Comparison of ENCODE assay signal across 1 cellular context in the genomic region with DNA sequence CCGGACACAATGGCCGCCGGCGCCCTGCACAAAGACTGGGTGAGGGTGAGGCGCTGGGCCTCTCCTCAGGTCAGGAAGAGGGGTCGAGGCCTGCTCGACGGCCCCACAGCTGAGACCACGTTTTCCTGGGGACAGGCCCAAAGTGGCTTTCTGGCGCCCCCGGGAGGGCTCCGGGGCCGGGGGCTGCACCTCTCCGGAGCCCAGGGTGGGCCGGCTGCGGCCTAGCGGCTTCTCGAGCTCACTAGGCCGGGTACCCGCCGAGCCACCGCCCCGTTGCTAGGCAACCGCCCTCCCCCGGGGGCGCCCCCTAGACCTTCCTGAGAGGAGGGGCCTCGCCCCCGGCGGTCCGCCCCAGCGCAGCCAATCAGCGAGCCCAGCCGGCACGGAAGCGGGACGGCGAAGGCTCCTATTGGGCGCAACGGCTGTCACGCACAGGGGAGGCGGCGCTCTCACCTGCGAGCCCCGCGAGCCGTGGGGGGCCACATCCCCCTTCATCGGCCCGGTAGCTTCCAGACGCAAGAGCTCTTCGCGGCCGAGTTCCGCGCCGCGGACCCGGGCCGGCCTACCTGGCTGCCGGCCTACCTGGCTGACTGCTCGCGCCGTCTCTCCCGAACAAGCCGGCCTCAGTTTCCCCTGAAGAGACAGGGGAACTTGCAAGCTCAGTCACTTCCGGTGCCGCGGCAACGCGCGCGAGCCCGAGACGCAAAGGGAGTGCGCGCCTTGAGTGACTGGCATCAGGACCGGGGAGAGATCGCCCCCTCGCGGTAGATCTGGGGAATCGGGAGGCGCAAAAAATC.
TF ChIP-seq lines count a peak whose summit lies in the region.

No MANE protein-coding gene starts in this region.

TF ChIP-seq in HEK293, 187 proteins besides CTCF, POLR2A, EP300 and RAD21 (continued from another document and continues in another):
- TF ChIP-seq, protein P1, sequence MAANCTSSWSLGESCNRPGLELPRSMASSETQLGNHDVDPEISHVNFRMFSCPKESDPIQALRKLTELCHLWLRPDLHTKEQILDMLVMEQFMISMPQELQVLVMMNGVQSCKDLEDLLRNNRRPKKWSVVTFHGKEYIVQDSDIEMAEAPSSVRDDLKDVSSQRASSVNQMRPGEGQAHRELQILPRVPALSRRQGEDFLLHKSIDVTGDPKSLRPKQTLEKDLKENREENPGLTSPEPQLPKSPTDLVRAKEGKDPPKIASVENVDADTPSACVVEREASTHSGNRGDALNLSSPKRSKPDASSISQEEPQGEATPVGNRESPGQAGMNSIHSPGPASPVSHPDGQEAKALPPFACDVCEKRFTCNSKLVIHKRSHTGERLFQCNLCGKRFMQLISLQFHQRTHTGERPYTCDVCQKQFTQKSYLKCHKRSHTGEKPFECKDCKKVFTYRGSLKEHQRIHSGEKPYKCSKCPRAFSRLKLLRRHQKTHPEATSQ (tag by site-specific recombination; IDR thresholded peaks at IDR 0.05), result peak; percentile 62; the same call in 1 of the 2 replicates
- peak; percentile 63; the same call in 1 of the 2 replicates for TF ChIP-seq ZNF324 (tag by site-specific recombination; IDR thresholded peaks at IDR 0.05)
- TF ChIP-seq OVOL3 (tag by site-specific recombination; IDR thresholded peaks at IDR 0.05), result 0 out of 2 replicates have a peak, but pooled peaks have one; percentile 34
- TF ChIP-seq ZSCAN30 (tag by site-specific recombination; IDR thresholded peaks at IDR 0.05), result peak; percentile 81
- TF ChIP-seq, protein P2, sequence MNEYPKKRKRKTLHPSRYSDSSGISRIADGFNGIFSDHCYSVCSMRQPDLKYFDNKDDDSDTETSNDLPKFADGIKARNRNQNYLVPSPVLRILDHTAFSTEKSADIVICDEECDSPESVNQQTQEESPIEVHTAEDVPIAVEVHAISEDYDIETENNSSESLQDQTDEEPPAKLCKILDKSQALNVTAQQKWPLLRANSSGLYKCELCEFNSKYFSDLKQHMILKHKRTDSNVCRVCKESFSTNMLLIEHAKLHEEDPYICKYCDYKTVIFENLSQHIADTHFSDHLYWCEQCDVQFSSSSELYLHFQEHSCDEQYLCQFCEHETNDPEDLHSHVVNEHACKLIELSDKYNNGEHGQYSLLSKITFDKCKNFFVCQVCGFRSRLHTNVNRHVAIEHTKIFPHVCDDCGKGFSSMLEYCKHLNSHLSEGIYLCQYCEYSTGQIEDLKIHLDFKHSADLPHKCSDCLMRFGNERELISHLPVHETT (tag by site-specific recombination; IDR thresholded peaks at IDR 0.05), result peak; percentile 54
- TF ChIP-seq, protein P3, sequence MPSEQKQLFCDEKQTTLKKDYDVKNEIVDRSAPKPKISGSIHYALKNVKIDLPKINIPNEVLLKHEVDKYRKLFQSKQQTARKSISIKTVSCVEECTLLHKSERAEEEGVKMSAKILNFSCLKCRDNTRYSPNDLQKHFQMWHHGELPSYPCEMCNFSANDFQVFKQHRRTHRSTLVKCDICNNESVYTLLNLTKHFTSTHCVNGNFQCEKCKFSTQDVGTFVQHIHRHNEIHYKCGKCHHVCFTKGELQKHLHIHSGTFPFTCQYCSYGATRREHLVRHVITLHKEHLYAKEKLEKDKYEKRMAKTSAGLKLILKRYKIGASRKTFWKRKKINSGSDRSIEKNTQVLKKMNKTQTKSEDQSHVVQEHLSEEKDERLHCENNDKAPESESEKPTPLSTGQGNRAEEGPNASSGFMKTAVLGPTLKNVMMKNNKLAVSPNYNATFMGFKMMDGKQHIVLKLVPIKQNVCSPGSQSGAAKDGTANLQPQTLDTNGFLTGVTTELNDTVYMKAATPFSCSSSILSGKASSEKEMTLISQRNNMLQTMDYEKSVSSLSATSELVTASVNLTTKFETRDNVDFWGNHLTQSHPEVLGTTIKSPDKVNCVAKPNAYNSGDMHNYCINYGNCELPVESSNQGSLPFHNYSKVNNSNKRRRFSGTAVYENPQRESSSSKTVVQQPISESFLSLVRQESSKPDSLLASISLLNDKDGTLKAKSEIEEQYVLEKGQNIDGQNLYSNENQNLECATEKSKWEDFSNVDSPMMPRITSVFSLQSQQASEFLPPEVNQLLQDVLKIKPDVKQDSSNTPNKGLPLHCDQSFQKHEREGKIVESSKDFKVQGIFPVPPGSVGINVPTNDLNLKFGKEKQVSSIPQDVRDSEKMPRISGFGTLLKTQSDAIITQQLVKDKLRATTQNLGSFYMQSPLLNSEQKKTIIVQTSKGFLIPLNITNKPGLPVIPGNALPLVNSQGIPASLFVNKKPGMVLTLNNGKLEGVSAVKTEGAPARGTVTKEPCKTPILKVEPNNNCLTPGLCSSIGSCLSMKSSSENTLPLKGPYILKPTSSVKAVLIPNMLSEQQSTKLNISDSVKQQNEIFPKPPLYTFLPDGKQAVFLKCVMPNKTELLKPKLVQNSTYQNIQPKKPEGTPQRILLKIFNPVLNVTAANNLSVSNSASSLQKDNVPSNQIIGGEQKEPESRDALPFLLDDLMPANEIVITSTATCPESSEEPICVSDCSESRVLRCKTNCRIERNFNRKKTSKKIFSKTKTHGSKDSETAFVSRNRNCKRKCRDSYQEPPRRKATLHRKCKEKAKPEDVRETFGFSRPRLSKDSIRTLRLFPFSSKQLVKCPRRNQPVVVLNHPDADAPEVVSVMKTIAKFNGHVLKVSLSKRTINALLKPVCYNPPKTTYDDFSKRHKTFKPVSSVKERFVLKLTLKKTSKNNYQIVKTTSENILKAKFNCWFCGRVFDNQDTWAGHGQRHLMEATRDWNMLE (tag by site-specific recombination; conservative IDR thresholded peaks at IDR 0.05; ENCODE audit: low read depth), result peak; percentile 56
- peak; percentile 67 for TF ChIP-seq OSR2 (tag by site-specific recombination; IDR thresholded peaks at IDR 0.05)
- TF ChIP-seq, protein P4, sequence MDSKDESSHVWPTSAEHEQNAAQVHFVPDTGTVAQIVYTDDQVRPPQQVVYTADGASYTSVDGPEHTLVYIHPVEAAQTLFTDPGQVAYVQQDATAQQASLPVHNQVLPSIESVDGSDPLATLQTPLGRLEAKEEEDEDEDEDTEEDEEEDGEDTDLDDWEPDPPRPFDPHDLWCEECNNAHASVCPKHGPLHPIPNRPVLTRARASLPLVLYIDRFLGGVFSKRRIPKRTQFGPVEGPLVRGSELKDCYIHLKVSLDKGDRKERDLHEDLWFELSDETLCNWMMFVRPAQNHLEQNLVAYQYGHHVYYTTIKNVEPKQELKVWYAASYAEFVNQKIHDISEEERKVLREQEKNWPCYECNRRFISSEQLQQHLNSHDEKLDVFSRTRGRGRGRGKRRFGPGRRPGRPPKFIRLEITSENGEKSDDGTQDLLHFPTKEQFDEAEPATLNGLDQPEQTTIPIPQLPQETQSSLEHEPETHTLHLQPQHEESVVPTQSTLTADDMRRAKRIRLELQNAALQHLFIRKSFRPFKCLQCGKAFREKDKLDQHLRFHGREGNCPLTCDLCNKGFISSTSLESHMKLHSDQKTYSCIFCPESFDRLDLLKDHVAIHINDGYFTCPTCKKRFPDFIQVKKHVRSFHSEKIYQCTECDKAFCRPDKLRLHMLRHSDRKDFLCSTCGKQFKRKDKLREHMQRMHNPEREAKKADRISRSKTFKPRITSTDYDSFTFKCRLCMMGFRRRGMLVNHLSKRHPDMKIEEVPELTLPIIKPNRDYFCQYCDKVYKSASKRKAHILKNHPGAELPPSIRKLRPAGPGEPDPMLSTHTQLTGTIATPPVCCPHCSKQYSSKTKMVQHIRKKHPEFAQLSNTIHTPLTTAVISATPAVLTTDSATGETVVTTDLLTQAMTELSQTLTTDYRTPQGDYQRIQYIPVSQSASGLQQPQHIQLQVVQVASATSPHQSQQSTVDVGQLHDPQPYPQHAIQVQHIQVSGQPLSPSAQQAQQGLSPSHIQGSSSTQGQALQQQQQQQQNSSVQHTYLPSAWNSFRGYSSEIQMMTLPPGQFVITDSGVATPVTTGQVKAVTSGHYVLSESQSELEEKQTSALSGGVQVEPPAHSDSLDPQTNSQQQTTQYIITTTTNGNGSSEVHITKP (tag by site-specific recombination; IDR thresholded peaks at IDR 0.05), result peak; percentile 44
- TF ChIP-seq, protein P5, sequence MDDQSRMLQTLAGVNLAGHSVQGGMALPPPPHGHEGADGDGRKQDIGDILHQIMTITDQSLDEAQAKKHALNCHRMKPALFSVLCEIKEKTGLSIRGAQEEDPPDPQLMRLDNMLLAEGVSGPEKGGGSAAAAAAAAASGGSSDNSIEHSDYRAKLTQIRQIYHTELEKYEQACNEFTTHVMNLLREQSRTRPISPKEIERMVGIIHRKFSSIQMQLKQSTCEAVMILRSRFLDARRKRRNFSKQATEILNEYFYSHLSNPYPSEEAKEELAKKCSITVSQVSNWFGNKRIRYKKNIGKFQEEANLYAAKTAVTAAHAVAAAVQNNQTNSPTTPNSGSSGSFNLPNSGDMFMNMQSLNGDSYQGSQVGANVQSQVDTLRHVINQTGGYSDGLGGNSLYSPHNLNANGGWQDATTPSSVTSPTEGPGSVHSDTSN (CRISPR knock-in tag; IDR thresholded peaks at IDR 0.05), result peak; percentile 98
- TF ChIP-seq ZBTB7A (tag by site-specific recombination; IDR thresholded peaks at IDR 0.05; ENCODE audit: low read depth), result peak; percentile 90
- TF ChIP-seq ZNF341 (tag by site-specific recombination; IDR thresholded peaks at IDR 0.05; ENCODE audit: low read depth), result peak; percentile 72
- TF ChIP-seq ZNF664 (tag by site-specific recombination; IDR thresholded peaks at IDR 0.05), result no peak
- TF ChIP-seq, protein P6, sequence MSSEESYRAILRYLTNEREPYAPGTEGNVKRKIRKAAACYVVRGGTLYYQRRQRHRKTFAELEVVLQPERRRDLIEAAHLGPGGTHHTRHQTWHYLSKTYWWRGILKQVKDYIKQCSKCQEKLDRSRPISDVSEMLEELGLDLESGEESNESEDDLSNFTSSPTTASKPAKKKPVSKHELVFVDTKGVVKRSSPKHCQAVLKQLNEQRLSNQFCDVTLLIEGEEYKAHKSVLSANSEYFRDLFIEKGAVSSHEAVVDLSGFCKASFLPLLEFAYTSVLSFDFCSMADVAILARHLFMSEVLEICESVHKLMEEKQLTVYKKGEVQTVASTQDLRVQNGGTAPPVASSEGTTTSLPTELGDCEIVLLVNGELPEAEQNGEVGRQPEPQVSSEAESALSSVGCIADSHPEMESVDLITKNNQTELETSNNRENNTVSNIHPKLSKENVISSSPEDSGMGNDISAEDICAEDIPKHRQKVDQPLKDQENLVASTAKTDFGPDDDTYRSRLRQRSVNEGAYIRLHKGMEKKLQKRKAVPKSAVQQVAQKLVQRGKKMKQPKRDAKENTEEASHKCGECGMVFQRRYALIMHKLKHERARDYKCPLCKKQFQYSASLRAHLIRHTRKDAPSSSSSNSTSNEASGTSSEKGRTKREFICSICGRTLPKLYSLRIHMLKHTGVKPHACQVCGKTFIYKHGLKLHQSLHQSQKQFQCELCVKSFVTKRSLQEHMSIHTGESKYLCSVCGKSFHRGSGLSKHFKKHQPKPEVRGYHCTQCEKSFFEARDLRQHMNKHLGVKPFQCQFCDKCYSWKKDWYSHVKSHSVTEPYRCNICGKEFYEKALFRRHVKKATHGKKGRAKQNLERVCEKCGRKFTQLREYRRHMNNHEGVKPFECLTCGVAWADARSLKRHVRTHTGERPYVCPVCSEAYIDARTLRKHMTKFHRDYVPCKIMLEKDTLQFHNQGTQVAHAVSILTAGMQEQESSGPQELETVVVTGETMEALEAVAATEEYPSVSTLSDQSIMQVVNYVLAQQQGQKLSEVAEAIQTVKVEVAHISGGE (tag by site-specific recombination; conservative IDR thresholded peaks at IDR 0.05; ENCODE audit: low read depth), result peak; percentile 81
- TF ChIP-seq, protein P7, sequence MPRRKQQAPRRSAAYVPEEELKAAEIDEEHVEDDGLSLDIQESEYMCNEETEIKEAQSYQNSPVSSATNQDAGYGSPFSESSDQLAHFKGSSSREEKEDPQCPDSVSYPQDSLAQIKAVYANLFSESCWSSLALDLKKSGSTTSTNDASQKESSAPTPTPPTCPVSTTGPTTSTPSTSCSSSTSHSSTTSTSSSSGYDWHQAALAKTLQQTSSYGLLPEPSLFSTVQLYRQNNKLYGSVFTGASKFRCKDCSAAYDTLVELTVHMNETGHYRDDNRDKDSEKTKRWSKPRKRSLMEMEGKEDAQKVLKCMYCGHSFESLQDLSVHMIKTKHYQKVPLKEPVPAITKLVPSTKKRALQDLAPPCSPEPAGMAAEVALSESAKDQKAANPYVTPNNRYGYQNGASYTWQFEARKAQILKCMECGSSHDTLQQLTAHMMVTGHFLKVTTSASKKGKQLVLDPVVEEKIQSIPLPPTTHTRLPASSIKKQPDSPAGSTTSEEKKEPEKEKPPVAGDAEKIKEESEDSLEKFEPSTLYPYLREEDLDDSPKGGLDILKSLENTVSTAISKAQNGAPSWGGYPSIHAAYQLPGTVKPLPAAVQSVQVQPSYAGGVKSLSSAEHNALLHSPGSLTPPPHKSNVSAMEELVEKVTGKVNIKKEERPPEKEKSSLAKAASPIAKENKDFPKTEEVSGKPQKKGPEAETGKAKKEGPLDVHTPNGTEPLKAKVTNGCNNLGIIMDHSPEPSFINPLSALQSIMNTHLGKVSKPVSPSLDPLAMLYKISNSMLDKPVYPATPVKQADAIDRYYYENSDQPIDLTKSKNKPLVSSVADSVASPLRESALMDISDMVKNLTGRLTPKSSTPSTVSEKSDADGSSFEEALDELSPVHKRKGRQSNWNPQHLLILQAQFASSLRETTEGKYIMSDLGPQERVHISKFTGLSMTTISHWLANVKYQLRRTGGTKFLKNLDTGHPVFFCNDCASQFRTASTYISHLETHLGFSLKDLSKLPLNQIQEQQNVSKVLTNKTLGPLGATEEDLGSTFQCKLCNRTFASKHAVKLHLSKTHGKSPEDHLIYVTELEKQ (tag by site-specific recombination; IDR thresholded peaks at IDR 0.05; ENCODE audit: borderline replicate concordance), result no peak
- no peak for TF ChIP-seq ZNF585B (tag by site-specific recombination; IDR thresholded peaks at IDR 0.05)
- no peak for TF ChIP-seq ZSCAN16 (tag by site-specific recombination; IDR thresholded peaks at IDR 0.05)
- peak; percentile 57; the same call in 1 of the 2 replicates for TF ChIP-seq ZBTB17 (tag by site-specific recombination; IDR thresholded peaks at IDR 0.05)
- TF ChIP-seq, protein P8, sequence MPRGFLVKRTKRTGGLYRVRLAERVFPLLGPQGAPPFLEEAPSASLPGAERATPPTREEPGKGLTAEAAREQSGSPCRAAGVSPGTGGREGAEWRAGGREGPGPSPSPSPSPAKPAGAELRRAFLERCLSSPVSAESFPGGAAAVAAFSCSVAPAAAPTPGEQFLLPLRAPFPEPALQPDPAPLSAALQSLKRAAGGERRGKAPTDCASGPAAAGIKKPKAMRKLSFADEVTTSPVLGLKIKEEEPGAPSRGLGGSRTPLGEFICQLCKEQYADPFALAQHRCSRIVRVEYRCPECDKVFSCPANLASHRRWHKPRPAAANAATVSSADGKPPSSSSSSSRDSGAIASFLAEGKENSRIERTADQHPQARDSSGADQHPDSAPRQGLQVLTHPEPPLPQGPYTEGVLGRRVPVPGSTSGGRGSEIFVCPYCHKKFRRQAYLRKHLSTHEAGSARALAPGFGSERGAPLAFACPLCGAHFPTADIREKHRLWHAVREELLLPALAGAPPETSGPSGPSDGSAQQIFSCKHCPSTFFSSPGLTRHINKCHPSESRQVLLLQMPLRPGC (tag by site-specific recombination; IDR thresholded peaks at IDR 0.05), result 0 out of 2 replicates have a peak, but pooled peaks have one; percentile 14
- 0 out of 2 replicates have a peak, but pooled peaks have one; percentile 19 for TF ChIP-seq ZNF366 (tag by site-specific recombination; conservative IDR thresholded peaks at IDR 0.05)
- peak; percentile 42 for TF ChIP-seq ZFP37 (tag by site-specific recombination; IDR thresholded peaks at IDR 0.05)
- TF ChIP-seq SETDB1 (IDR thresholded peaks at IDR 0.05; ENCODE audit: insufficient read length, low read length), result no peak
- peak; percentile 43 for TF ChIP-seq KLF9 (tag by site-specific recombination; IDR thresholded peaks at IDR 0.05; ENCODE audit: low read depth)
